Comparison of ENCODE assay signal across 28 cellular contexts in the genomic region with DNA sequence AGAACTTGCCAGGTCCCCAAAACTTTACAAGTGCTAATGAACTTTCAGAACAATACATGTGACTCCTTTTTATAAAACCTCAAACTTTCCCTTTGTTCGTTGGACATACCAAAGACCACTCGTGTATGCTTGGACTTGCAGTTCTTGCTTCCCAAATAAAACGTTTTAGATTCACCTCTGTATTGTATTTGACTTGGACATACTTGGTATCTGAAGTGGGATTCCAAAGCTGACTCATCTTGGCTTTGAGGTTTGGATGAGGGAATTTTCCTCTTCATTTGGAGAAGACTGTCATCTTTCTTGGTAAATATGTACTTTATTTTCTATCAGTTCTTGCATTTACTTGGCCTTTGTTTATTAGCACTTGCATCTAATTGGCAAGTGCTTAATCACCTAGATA. TPM values are rescaled to one million over a fixed set of nuclear protein-coding genes. Genes with fewer than 3 reads are reported as not detected.
DNase-seq lines count a peak whose midpoint lies in the region; ATAC-seq and TF ChIP-seq lines count a peak whose summit lies in the region.
"Had no signal": no experiment of that assay in that cellular context is flagged by ENCODE, and none has a peak within 500 bp of the region (broad histone marks: within the 10 kb centered on the region; RNA-seq: fewer than 3 reads in every experiment).

No MANE protein-coding gene starts in this region.

- H3K9me3 Mint-ChIP-seq in progenitor cell of endocrine pancreas (ENCODE audit: low read depth) = peaks cover 8% of the 10 kb centered on the region
- H3K9me3 Mint-ChIP-seq: activated CD4-positive, alpha-beta T cell treated with anti-CD3 and anti-CD28 coated beads, Interleukin-2, amount 10 ng/mL, durations not matched to agents 24 days and 14 days; central memory CD8-positive, alpha-beta T cell; stimulated activated naive CD8-positive, alpha-beta T cell treated with anti-CD3 and anti-CD28 coated beads, Interleukin-15, amount 100 ng/mL, for 72 hours had no signal

- no peaks in the 10 kb centered on the region for H3K36me3 ChIP-seq in PC-3 (ENCODE audit: low read depth, low read length)
- H3K36me3 ChIP-seq in gastroesophageal sphincter = no peaks in the 10 kb centered on the region
- no peaks in the 10 kb centered on the region for H3K36me3 ChIP-seq in aorta (ENCODE audit: control insufficient read depth in 1 of 2, insufficient read depth in 2 of 2, low read length in 1 of 2)
- H3K36me3 ChIP-seq: heart right ventricle, Peyer's patch, right atrium auricular region, tibial nerve had no signal

- H3K9me3 ChIP-seq in PC-3 (ENCODE audit: low read length) (no peaks in the 10 kb centered on the region), gastroesophageal sphincter (no peaks in the 10 kb centered on the region), aorta (ENCODE audit: control insufficient read depth, low read length) (no peaks in the 10 kb centered on the region), right cardiac atrium (ENCODE audit: control insufficient read depth, low read length) (no peaks in the 10 kb centered on the region)
- H3K9me3 ChIP-seq: Peyer's patch, right atrium auricular region, tibial nerve had no signal

- H3K27ac Mint-ChIP-seq in progenitor cell of endocrine pancreas = peak overlapping the region; percentile 39
- H3K27ac Mint-ChIP-seq: activated CD4-positive, alpha-beta T cell treated with anti-CD3 and anti-CD28 coated beads, Interleukin-2, amount 10 ng/mL, durations not matched to agents 24 days and 14 days; CD4-positive, alpha-beta memory T cell; naive B cell; stimulated activated naive CD8-positive, alpha-beta T cell treated with anti-CD3 and anti-CD28 coated beads, Interleukin-15, amount 100 ng/mL, for 72 hours; T-helper 17 cell had no signal

- H3K27ac ChIP-seq in PC-3 (ENCODE audit: low read length) = peak overlapping the region; percentile 43
- no peak overlapping the region for H3K27ac ChIP-seq in gastroesophageal sphincter
- no peak overlapping the region for H3K27ac ChIP-seq in aorta (ENCODE audit: low read depth in 1 of 2, low read length in 2 of 2)
- H3K27ac ChIP-seq in right cardiac atrium (ENCODE audit: low read length) = no peak overlapping the region
- H3K27ac ChIP-seq: heart right ventricle, Peyer's patch, right atrium auricular region, SK-N-MC, tibial nerve, VCaP had no signal

- POLR2A ChIA-PET in PC-3 (lab: Charles Lee; ENCODE audit: unreplicated experiment) = no interaction called here

- no peak for TF ChIP-seq EP300 in gastroesophageal sphincter (IDR thresholded peaks at IDR 0.05)

- no peak for TF ChIP-seq CTCF in PC-3 (conservative IDR thresholded peaks at IDR 0.05; ENCODE audit: low read depth, low read length)
- no peak for TF ChIP-seq CTCF in progenitor cell of endocrine pancreas (IDR thresholded peaks at IDR 0.05; ENCODE audit: unreplicated experiment)
- no peak for TF ChIP-seq CTCF in gastroesophageal sphincter (IDR thresholded peaks at IDR 0.05)

- H3K4me1 ChIP-seq in PC-3 (ENCODE audit: insufficient read depth, low read length) (peaks cover 32% of the 10 kb centered on the region), gastroesophageal sphincter (no peaks in the 10 kb centered on the region), aorta (ENCODE audit: control insufficient read depth in 1 of 2, insufficient read depth in 2 of 2, low read length in 2 of 2) (no peaks in the 10 kb centered on the region), right cardiac atrium (ENCODE audit: control insufficient read depth, insufficient read depth, low read length) (no peaks in the 10 kb centered on the region)
- H3K4me1 ChIP-seq: Peyer's patch, right atrium auricular region, tibial nerve had no signal

- no peaks in the 10 kb centered on the region for H4K20me1 ChIP-seq in PC-3 (ENCODE audit: low read length)

- H3K4me2 ChIP-seq in PC-3 (ENCODE audit: low read length) = peak overlapping the region; percentile 52

- no TSS peak for BruUV-seq in PC-3 (replicated peaks; lab: Mats Ljungman, UMichigan)

- no peaks in the 10 kb centered on the region for H3K27me3 Mint-ChIP-seq in progenitor cell of endocrine pancreas

- no peak overlapping the region for H2AFZ ChIP-seq in PC-3 (ENCODE audit: low read length)

- no peaks in the 10 kb centered on the region for H3F3A ChIP-seq in PC-3 (ENCODE audit: low read length, unreplicated experiment)

- 46 to 65% methylated on average over 3 of the region's 3 CpGs for WGBS in gastroesophageal sphincter (ENCODE audit: low coverage in 1 of 2), 2 donors
- 72 to 74% methylated on average over 3 of the region's 3 CpGs for WGBS in aorta, 2 donors
- WGBS in right cardiac atrium = 70% methylated on average over 3 of the region's 3 CpGs

- no peak for TF ChIP-seq POLR2A in gastroesophageal sphincter (IDR thresholded peaks at IDR 0.05)

- DNase-seq in ELR (ENCODE audit: low read depth) (peak; percentile 41), PC-3 (peak; percentile 85), fibroblast of peridontal ligament (ENCODE audit: extremely low read depth) (peak; percentile 35), progenitor cell of endocrine pancreas (ENCODE audit: low spot score, unreplicated experiment) (no peak), aorta (no peak), right cardiac atrium (no peak)
- DNase-seq: activated CD4-positive, alpha-beta T cell treated with anti-CD3 and anti-CD28 coated beads, Interleukin-2, amount 10 ng/mL, durations not matched to agents 24 days and 14 days; activated naive CD4-positive, alpha-beta T cell treated with anti-CD3 and anti-CD28 coated beads, Interleukin-2, amount 50 U/mL, for 16 hours; CD4-positive, alpha-beta memory T cell; heart right ventricle; KG1; left colon; mesendoderm; MV-4-11; naive B cell; NCI-H526; nucleus accumbens; Peyer's patch; stimulated activated naive CD8-positive, alpha-beta T cell treated with anti-CD3 and anti-CD28 coated beads, Interleukin-15, amount 100 ng/mL, for 72 hours; T-helper 17 cell had no signal

- no peaks in the 10 kb centered on the region for H3K79me2 ChIP-seq in PC-3 (ENCODE audit: low read length)

- CTCF ChIA-PET in PC-3 (lab: Charles Lee) = interaction anchor here (0.6 kb wide), 1 partner anchor 33 kb away, joined by 3 read pairs; no protein-coding TSS in a partner anchor

- H3K27me3 ChIP-seq in PC-3 (ENCODE audit: low read length) = no peaks in the 10 kb centered on the region
- no peaks in the 10 kb centered on the region for H3K27me3 ChIP-seq in gastroesophageal sphincter
- no peaks in the 10 kb centered on the region for H3K27me3 ChIP-seq in aorta (ENCODE audit: control insufficient read depth in 1 of 2, insufficient read depth in 2 of 2, low read length in 1 of 2)
- no peaks in the 10 kb centered on the region for H3K27me3 ChIP-seq in right cardiac atrium (ENCODE audit: control insufficient read depth, insufficient read depth)
- H3K27me3 ChIP-seq: heart right ventricle, Peyer's patch, right atrium auricular region, tibial nerve had no signal

- H3K4me1 Mint-ChIP-seq in progenitor cell of endocrine pancreas (ENCODE audit: low read depth) = peaks cover 12% of the 10 kb centered on the region
- H3K4me1 Mint-ChIP-seq: activated CD4-positive, alpha-beta T cell treated with anti-CD3 and anti-CD28 coated beads, Interleukin-2, amount 10 ng/mL, durations not matched to agents 24 days and 14 days; CD4-positive, alpha-beta memory T cell; central memory CD8-positive, alpha-beta T cell; naive B cell; stimulated activated naive CD8-positive, alpha-beta T cell treated with anti-CD3 and anti-CD28 coated beads, Interleukin-15, amount 100 ng/mL, for 72 hours; T-helper 17 cell had no signal

- no peak overlapping the region for H3K4me3 ChIP-seq in PC-3 (ENCODE audit: low read length)
- H3K4me3 ChIP-seq in gastroesophageal sphincter = no peak overlapping the region
- H3K4me3 ChIP-seq in aorta (ENCODE audit: low read length in 2 of 2) = no peak overlapping the region
- H3K4me3 ChIP-seq in right cardiac atrium (ENCODE audit: low read length) = no peak overlapping the region
- H3K4me3 ChIP-seq: heart right ventricle, Peyer's patch, right atrium auricular region, SK-N-MC, tibial nerve had no signal

- no peak overlapping the region for H3K9ac ChIP-seq in PC-3 (ENCODE audit: low read length)

- peaks cover 2% of the 10 kb centered on the region for H3K36me3 Mint-ChIP-seq in progenitor cell of endocrine pancreas (ENCODE audit: insufficient read depth)
- H3K36me3 Mint-ChIP-seq: CD4-positive, alpha-beta memory T cell; naive B cell had no signal

- ATAC-seq in PC-3 (peak; percentile 75), gastroesophageal sphincter (no peak), aorta (ENCODE audit: low FRiP score) (no peak), right cardiac atrium (no peak), HG02884 (IDR thresholded peaks at IDR 0.05; ENCODE audit: unreplicated experiment) (no peak)
- ATAC-seq: heart right ventricle; left colon; stimulated activated naive CD8-positive, alpha-beta T cell treated with anti-CD3 and anti-CD28 coated beads, Interleukin-15, amount 100 ng/mL, for 72 hours; T-helper 17 cell had no signal

- intact Hi-C loops in PC-3 (cut with micrococcal nuclease) (no loop called here), aorta (cut with DNase I) (loop anchor here in 1 of 2 donors (10.0 kb wide), 1 partner anchor 155 kb away; the partner anchor contains the start of genes FBXO15 and TIMM21), right cardiac atrium (cut with DNase I) (no loop called here)

- H3K4me3 Mint-ChIP-seq in progenitor cell of endocrine pancreas (ENCODE audit: low read depth) = no peak overlapping the region
- H3K4me3 Mint-ChIP-seq: activated CD4-positive, alpha-beta T cell treated with anti-CD3 and anti-CD28 coated beads, Interleukin-2, amount 10 ng/mL, durations not matched to agents 24 days and 14 days; CD4-positive, alpha-beta memory T cell; central memory CD8-positive, alpha-beta T cell; naive B cell; stimulated activated naive CD8-positive, alpha-beta T cell treated with anti-CD3 and anti-CD28 coated beads, Interleukin-15, amount 100 ng/mL, for 72 hours; T-helper 17 cell had no signal

- H3K9me2 ChIP-seq in PC-3 (replicated peaks; ENCODE audit: low read length) = no peaks in the 10 kb centered on the region

RNA-seq across cellular contexts. Expression of gene CYB5A, which starts 8.0 kb away (rescaled TPM):
- total RNA-seq in PC-3 (2014; rRNA removed) = 98.0 and 130 TPM in 2 replicates
- total RNA-seq in progenitor cell of endocrine pancreas = 213 and 223 TPM in 2 replicates
- total RNA-seq in gastroesophageal sphincter = 100 to 1,000 TPM in 1 of 4 donors, 10 to 100 TPM in 3; 53.8 to 118 (median 75.2) TPM
- 10 to 100 TPM; 33.2 to 41.6 TPM for total RNA-seq in aorta
- 100 to 1,000 TPM in 1 of 2 donors, 10 to 100 TPM in 1; 92.8 to 276 TPM for polyA plus RNA-seq in aorta
- 10 to 100 TPM; 40.4 to 53.6 (median 48.8) TPM for total RNA-seq in right cardiac atrium
- 91.8 TPM for polyA plus RNA-seq in right cardiac atrium

RNA-seq across cellular contexts. Expression of gene C18orf63, which starts 15.9 kb away (rescaled TPM):
- total RNA-seq in PC-3 (2014; rRNA removed) (not detected in 2 replicates), progenitor cell of endocrine pancreas (not detected in 2 replicates), gastroesophageal sphincter (not detected), aorta (not detected), right cardiac atrium (not detected)
- polyA plus RNA-seq in aorta (not detected), right cardiac atrium (not detected)
- total RNA-seq: activated CD4-positive, alpha-beta T cell treated with anti-CD3 and anti-CD28 coated beads, Interleukin-2, amount 10 ng/mL, durations not matched to agents 24 days and 14 days; CD4-positive, alpha-beta memory T cell; dermis microvascular lymphatic vessel endothelial cell; heart right ventricle; left colon; Peyer's patch; right atrium auricular region; T-helper 17 cell; tibial nerve had no signal
- polyA plus RNA-seq: CD4-positive, alpha-beta memory T cell; heart right ventricle had no signal

Comparison
In these comparisons a context has a peak if more than half of its experiments do, and no peak if none do; other contexts are left out.
1. DNase-seq: peak in ELR (single experiment), PC-3 (single experiment) and fibroblast of peridontal ligament (single experiment); none in progenitor cell of endocrine pancreas (single experiment), aorta (0 of 2) and right cardiac atrium (0 of 3).